Comparison of ENCODE assay signal across 22 cellular contexts in genomic region chr5:16628376-16628775, GRCh38. TPM values are rescaled to one million over a fixed set of nuclear protein-coding genes. Genes with fewer than 3 reads are reported as not detected.
A peak's percentile ranks its signal among the peaks of the same experiment; 100 is the strongest.
DNase-seq lines count a peak whose midpoint lies in the region; ATAC-seq, FAIRE-seq and TF ChIP-seq lines count a peak whose summit lies in the region.
"Had no signal": no experiment of that assay in that cellular context is flagged by ENCODE, and none has a peak within 500 bp of the region (broad histone marks: within the 10 kb centered on the region; RNA-seq: fewer than 3 reads in every experiment).

No MANE protein-coding gene starts in this region.

- no peaks in the 10 kb centered on the region for H3K27me3 Mint-ChIP-seq in activated CD8-positive, alpha-beta T cell treated with anti-CD3 and anti-CD28 coated beads for 36 hours
- H3K27me3 Mint-ChIP-seq: naive B cell had no signal

- DNase-seq in activated CD8-positive, alpha-beta memory T cell treated with anti-CD3 and anti-CD28 coated beads for 24 hours = peak; percentile 15
- no peak for DNase-seq in activated CD8-positive, alpha-beta memory T cell treated with anti-CD3 and anti-CD28 coated beads, Interleukin-2, amount 50 U/mL, for 48 hours
- DNase-seq in HL-60 (ENCODE audit: low read depth in 1 of 2, low spot score in 1 of 2) (no peak), occipital lobe (lab: John Stamatoyannopoulos, UW) (no peak), colonic mucosa (no peak), GM12891 (ENCODE audit: insufficient read length, low spot score) (no peak)
- DNase-seq in activated CD8-positive, alpha-beta T cell treated with anti-CD3 and anti-CD28 coated beads for 36 hours = no peak
- DNase-seq: activated CD4-positive, alpha-beta T cell treated with anti-CD3 and anti-CD28 coated beads for 4 hours; cortex of kidney; H9; MG63; naive B cell; NCI-H1436 treated with DMSO at 0.1 percent for 48 hours; NCI-H2227 treated with DMSO at 0.1 percent for 48 hours; stimulated activated CD4-positive, alpha-beta T cell treated with anti-CD3 and anti-CD28 coated beads, Interleukin-2, amount 100 ng/mL, for 24 hours had no signal

- H3K9ac ChIP-seq in colonic mucosa (ENCODE audit: low read depth in 2 of 2, low read length in 2 of 2) = no peak overlapping the region
- H3K9ac ChIP-seq: parathyroid adenoma had no signal

- no peaks in the 10 kb centered on the region for H3K27me3 ChIP-seq in HL-60 (ENCODE audit: insufficient read depth, poor library complexity, severe bottlenecking)
- no peaks in the 10 kb centered on the region for H3K27me3 ChIP-seq in neutrophil
- no peaks in the 10 kb centered on the region for H3K27me3 ChIP-seq in colonic mucosa

- POLR2A ChIA-PET in activated CD8-positive, alpha-beta T cell treated with anti-CD3 and anti-CD28 coated beads for 36 hours (lab: Charles Lee) = interaction anchor here (6.9 kb wide), 1 partner anchor 11 kb away, joined by 79 read pairs; the partner anchor contains the start of gene RETREG1

- peak overlapping the region; percentile 95 for H3K27ac Mint-ChIP-seq in activated CD8-positive, alpha-beta T cell treated with anti-CD3 and anti-CD28 coated beads for 36 hours
- H3K27ac Mint-ChIP-seq: H9 had no signal

- H3K4me1 ChIP-seq in neutrophil (ENCODE audit: control insufficient read depth in 1 of 2, insufficient read depth in 1 of 2, low read depth in 1 of 2, low read length in 1 of 2) (peaks cover 60% of the 10 kb centered on the region in 2 experiments), colonic mucosa (no peaks in the 10 kb centered on the region)

- H3K9me3 ChIP-seq in neutrophil = no peaks in the 10 kb centered on the region
- no peaks in the 10 kb centered on the region for H3K9me3 ChIP-seq in colonic mucosa
- H3K9me3 ChIP-seq: MG63 had no signal

- intact Hi-C loops in activated CD8-positive, alpha-beta T cell treated with anti-CD3 and anti-CD28 coated beads for 36 hours (cut with micrococcal nuclease) = loop anchor here (5.0 kb wide), 1 partner anchor 161 kb away; the partner anchor contains the start of gene ZNF622
- intact Hi-C loops in colonic mucosa (cut with DNase I) = no loop called here

- no peaks in the 10 kb centered on the region for H3K36me3 ChIP-seq in neutrophil
- no peaks in the 10 kb centered on the region for H3K36me3 ChIP-seq in colonic mucosa
- H3K36me3 ChIP-seq: MG63 had no signal

- ATAC-seq in activated CD8-positive, alpha-beta T cell treated with anti-CD3 and anti-CD28 coated beads for 36 hours = no peak

- peaks cover 3% of the 10 kb centered on the region for H3K36me3 Mint-ChIP-seq in activated CD8-positive, alpha-beta T cell treated with anti-CD3 and anti-CD28 coated beads for 36 hours (ENCODE audit: low read depth)
- H3K36me3 Mint-ChIP-seq: naive B cell had no signal

- no peak for TF ChIP-seq POLR2A in GM12891 (IDR thresholded peaks at IDR 0.05; ENCODE audit: low read depth, low read length)

- no peak for TF ChIP-seq CTCF in HL-60 (IDR thresholded peaks at IDR 0.05; ENCODE audit: insufficient read depth, low read length)
- no peak for TF ChIP-seq CTCF in activated CD8-positive, alpha-beta T cell treated with anti-CD3 and anti-CD28 coated beads for 36 hours (IDR thresholded peaks at IDR 0.05)
- no peak for TF ChIP-seq CTCF in neutrophil (IDR thresholded peaks at IDR 0.05)
- TF ChIP-seq CTCF in colonic mucosa (IDR thresholded peaks at IDR 0.05) = no peak

- H3K27ac ChIP-seq in HL-60 (replicated peaks) = peak overlapping the region; percentile 78
- peak overlapping the region; percentile 73 for H3K27ac ChIP-seq in neutrophil
- H3K27ac ChIP-seq in colonic mucosa = no peak overlapping the region
- H3K27ac ChIP-seq: C4-2B, parathyroid adenoma, RWPE1 had no signal

- no peak overlapping the region for H3K4me3 ChIP-seq in HL-60 (replicated peaks; ENCODE audit: insufficient read depth, low read length)
- no peak overlapping the region for H3K4me3 ChIP-seq in neutrophil (ENCODE audit: low read depth in 1 of 2, low read length in 1 of 2)
- H3K4me3 ChIP-seq in colonic mucosa = no peak overlapping the region
- H3K4me3 ChIP-seq: lung, MG63 had no signal

- CTCF ChIA-PET in activated CD8-positive, alpha-beta T cell treated with anti-CD3 and anti-CD28 coated beads for 36 hours (lab: Charles Lee) = interaction anchor here (1.0 to 2.4 kb wide), 3 partner anchors 9 to 173 kb away, joined by 3 to 15 read pairs (median 7); partner anchors contain the start of gene RETREG1

- H3K4me1 Mint-ChIP-seq in activated CD8-positive, alpha-beta T cell treated with anti-CD3 and anti-CD28 coated beads for 36 hours (ENCODE audit: low read depth) = peaks cover 50% of the 10 kb centered on the region

- H3K9me3 Mint-ChIP-seq in activated CD8-positive, alpha-beta T cell treated with anti-CD3 and anti-CD28 coated beads for 36 hours = no peaks in the 10 kb centered on the region

- no peak for FAIRE-seq in GM12891 (lab: Jason Lieb, UNC)
- FAIRE-seq: astrocyte, endometrium had no signal

- no peak overlapping the region for H3K4me3 Mint-ChIP-seq in activated CD8-positive, alpha-beta T cell treated with anti-CD3 and anti-CD28 coated beads for 36 hours
- H3K4me3 Mint-ChIP-seq: H9 had no signal

TF ChIP-seq in GM12891, 5 proteins besides CTCF, POLR2A, EP300 and RAD21:
- TF ChIP-seq POLR2AphosphoS5 (IDR thresholded peaks at IDR 0.05; ENCODE audit: low read depth, low read length) (no peak), SPI1 (IDR thresholded peaks at IDR 0.05; ENCODE audit: low read depth, low read length) (no peak), POU2F2 (IDR thresholded peaks at IDR 0.05; ENCODE audit: low read depth, low read length) (no peak), PAX5 (IDR thresholded peaks at IDR 0.05; ENCODE audit: insufficient read depth, low read length, severe bottlenecking) (no peak), TAF1 (IDR thresholded peaks at IDR 0.05; ENCODE audit: low read depth, low read length) (no peak)

RNA-seq across cellular contexts. Expression of gene RETREG1, which starts 11.6 kb away (rescaled TPM):
- total RNA-seq in activated CD8-positive, alpha-beta T cell treated with anti-CD3 and anti-CD28 coated beads for 36 hours = 10 to 100 TPM; 31.7 to 31.9 TPM
- total RNA-seq in occipital lobe (71.3 TPM), colonic mucosa (10 to 100 TPM; 49.9 to 56.8 TPM)
- polyA plus RNA-seq in GM12891 (2012; ENCODE audit: low read depth, missing spikeins) = 1.0 TPM
